8 cellular contexts compared by ENCODE assay signal in genomic region chr3:127373701-127374625, GRCh38.
DNase-seq lines count a peak whose midpoint lies in the region; TF ChIP-seq lines count a peak whose summit lies in the region.

No MANE protein-coding gene starts in this region.

- H3K27ac ChIP-seq in H9 (ENCODE audit: insufficient read length, low read depth, low read length) = no peak overlapping the region
- H3K27ac ChIP-seq in mesendoderm (ENCODE audit: low read depth, low read length) = no peak overlapping the region
- no peak overlapping the region for H3K27ac ChIP-seq in esophagus squamous epithelium

- H3K4me1 ChIP-seq in H9 (ENCODE audit: insufficient read depth, low read length) = no peaks in the 10 kb centered on the region
- no peaks in the 10 kb centered on the region for H3K4me1 ChIP-seq in mesendoderm (ENCODE audit: control insufficient read depth, low read depth, low read length)
- no peaks in the 10 kb centered on the region for H3K4me1 ChIP-seq in esophagus squamous epithelium

- H3K36me3 ChIP-seq in mesendoderm (ENCODE audit: control insufficient read depth, insufficient read depth, low read length) (no peaks in the 10 kb centered on the region), esophagus squamous epithelium (no peaks in the 10 kb centered on the region)

- H2BK120ac ChIP-seq in H9 (ENCODE audit: low read depth, low read length, poor library complexity, severe bottlenecking) (no peak overlapping the region), mesendoderm (ENCODE audit: low read depth, low read length) (no peak overlapping the region)

- H3K4me3 ChIP-seq in mesendoderm (ENCODE audit: low read length) = no peak overlapping the region
- H3K4me3 ChIP-seq in esophagus squamous epithelium = no peak overlapping the region

- H3K9me3 ChIP-seq in H9 (ENCODE audit: control insufficient read depth, low read depth, low read length) = no peaks in the 10 kb centered on the region
- H3K9me3 ChIP-seq in esophagus squamous epithelium = no peaks in the 10 kb centered on the region

- H3K4me2 ChIP-seq in H9 (ENCODE audit: insufficient read depth, insufficient read length, low read length) (no peak overlapping the region), mesendoderm (ENCODE audit: low read length) (no peak overlapping the region)

- H2BK15ac ChIP-seq in H9 (ENCODE audit: low read depth, low read length) (no peak overlapping the region), mesendoderm (replicated peaks; ENCODE audit: low read depth) (no peak overlapping the region)

- H3T11ph ChIP-seq in H9 (ENCODE audit: low read length) = no peak overlapping the region

- no peaks in the 10 kb centered on the region for H4K20me1 ChIP-seq in H9 (ENCODE audit: control insufficient read depth, insufficient read depth, insufficient read length)

- DNase-seq in DMS 273 treated with DMSO at 0.1 percent for 48 hours (lab: John Stamatoyannopoulos, UW) (peak; percentile 5), H9 (peak; percentile 72), mesendoderm (peak; percentile 48), DMS153 treated with DMSO at 0.1 percent for 48 hours (lab: John Stamatoyannopoulos, UW; ENCODE audit: unreplicated experiment) (no peak), A172 (ENCODE audit: low spot score) (no peak), NCI-H2107 (lab: John Stamatoyannopoulos, UW) (no peak), esophagus squamous epithelium (lab: John Stamatoyannopoulos, UW) (no peak)
- peak; percentile 31 to 37 for DNase-seq in activated CD4-positive, alpha-beta T cell treated with anti-CD3 and anti-CD28 coated beads, Interleukin-2, amount 50 U/mL, for 48 hours

- H3K4ac ChIP-seq in H9 (ENCODE audit: low read depth, low read length) = no peak overlapping the region
- no peak overlapping the region for H3K4ac ChIP-seq in mesendoderm (ENCODE audit: low read depth, low read length)

- no peak overlapping the region for H2BK12ac ChIP-seq in H9 (ENCODE audit: insufficient read length, low read depth, low read length)

- H4K91ac ChIP-seq in H9 (ENCODE audit: insufficient read length, low read depth, low read length) = no peak overlapping the region

- H4K8ac ChIP-seq in H9 (replicated peaks; ENCODE audit: insufficient read length, low read depth, low read length) = no peak overlapping the region
- H4K8ac ChIP-seq in mesendoderm (ENCODE audit: low read depth, low read length) = no peak overlapping the region

- H3K79me2 ChIP-seq in H9 (ENCODE audit: insufficient read depth, low read length) (no peaks in the 10 kb centered on the region), mesendoderm (ENCODE audit: control insufficient read depth, insufficient read depth, low read length) (no peaks in the 10 kb centered on the region)

- H3K79me1 ChIP-seq in H9 (ENCODE audit: insufficient read depth, low read depth, low read length, poor library complexity, severe bottlenecking) = no peaks in the 10 kb centered on the region
- no peaks in the 10 kb centered on the region for H3K79me1 ChIP-seq in mesendoderm (ENCODE audit: low read length)

- H2BK20ac ChIP-seq in H9 (ENCODE audit: low read depth, low read length, poor library complexity, severe bottlenecking) = no peak overlapping the region

- no peak overlapping the region for H3K4me3 Mint-ChIP-seq in H9

- intact Hi-C loops in esophagus squamous epithelium (cut with DNase I) = no loop called here

- no peaks in the 10 kb centered on the region for H3K36me3 Mint-ChIP-seq in H9 (ENCODE audit: insufficient read depth in 1 of 3, low read depth in 3 of 3)

- no peak overlapping the region for H3K14ac ChIP-seq in H9 (ENCODE audit: insufficient read depth, low read length)

- peaks cover 4 to 17% of the 10 kb centered on the region in 2 experiments for H3K4me1 Mint-ChIP-seq in H9

- no peak overlapping the region for H2AK5ac ChIP-seq in H9 (ENCODE audit: insufficient read length, low read length)
- no peak overlapping the region for H2AK5ac ChIP-seq in mesendoderm (ENCODE audit: low read length)

- H3K27me3 Mint-ChIP-seq in H9 (ENCODE audit: low read depth) = peaks cover 7% of the 10 kb centered on the region

- H3K23ac ChIP-seq in H9 (ENCODE audit: insufficient read length, low read depth, low read length) = no peak overlapping the region
- no peak overlapping the region for H3K23ac ChIP-seq in mesendoderm (ENCODE audit: low read length)

- H4K5ac ChIP-seq in H9 (ENCODE audit: insufficient read length, low read depth, low read length) = no peak overlapping the region
- no peak overlapping the region for H4K5ac ChIP-seq in mesendoderm (ENCODE audit: low read length)

- no CpG with 5 or more reads among the region's 13 CpGs for WGBS in H9 (ENCODE audit: extremely low coverage, insufficient read length, low lambda C conversion rate)
- no CpG with 5 or more reads among the region's 13 CpGs for WGBS in mesendoderm (ENCODE audit: extremely low coverage, insufficient coverage, low lambda C conversion rate)
- WGBS in esophagus squamous epithelium, 2 donors = 36 to 42% methylated on average over 8 to 9 of the region's 13 CpGs

- peak; percentile 87 for TF ChIP-seq CTCF in H9 (conservative IDR thresholded peaks at IDR 0.05)
- peak in 1 of 6 experiments; percentile 35 for TF ChIP-seq CTCF in esophagus squamous epithelium (IDR thresholded peaks at IDR 0.05)

- no peak overlapping the region for H3K9ac ChIP-seq in H9 (ENCODE audit: extremely low read depth, insufficient read length, low read length)
- no peak overlapping the region for H3K9ac ChIP-seq in mesendoderm (ENCODE audit: low read length)

- H2AFZ ChIP-seq in H9 (ENCODE audit: low read length) = no peak overlapping the region

- H2BK5ac ChIP-seq in H9 (ENCODE audit: insufficient read length, low read length) = no peak overlapping the region
- no peak overlapping the region for H2BK5ac ChIP-seq in mesendoderm (ENCODE audit: low read length)

- H3K27ac Mint-ChIP-seq in H9 = no peak overlapping the region

- no peak for TF ChIP-seq POLR2A in esophagus squamous epithelium (IDR thresholded peaks at IDR 0.05)

- no peaks in the 10 kb centered on the region for H3K27me3 ChIP-seq in H9 (ENCODE audit: insufficient read depth, low read length)
- no peaks in the 10 kb centered on the region for H3K27me3 ChIP-seq in mesendoderm (ENCODE audit: insufficient read depth, low read length, poor library complexity)
- peaks cover 0 to 46% (median 0%) of the 10 kb centered on the region in 4 donors for H3K27me3 ChIP-seq in esophagus squamous epithelium

- no peak overlapping the region for H3K56ac ChIP-seq in H9 (ENCODE audit: insufficient read length, low read depth, low read length)
- no peak overlapping the region for H3K56ac ChIP-seq in mesendoderm (ENCODE audit: low read length)

- H3K18ac ChIP-seq in H9 (ENCODE audit: insufficient read length, low read depth, low read length) = no peak overlapping the region
- H3K18ac ChIP-seq in mesendoderm (ENCODE audit: low read length) = no peak overlapping the region

- H3K9me3 Mint-ChIP-seq in H9 = no peaks in the 10 kb centered on the region

- no peaks in the 10 kb centered on the region for H3K23me2 ChIP-seq in H9 (ENCODE audit: insufficient read length, low read depth, low read length, poor library complexity, severe bottlenecking)

Comparison
In these comparisons a context has a peak if more than half of its experiments do, and no peak if none do; other contexts are left out.
1. DNase-seq: peak in DMS 273 treated with DMSO at 0.1 percent for 48 hours (single experiment), H9 (single experiment), activated CD4-positive, alpha-beta T cell treated with anti-CD3 and anti-CD28 coated beads, Interleukin-2, amount 50 U/mL, for 48 hours (2 of 2) and mesendoderm (single experiment); none in DMS153 treated with DMSO at 0.1 percent for 48 hours (single experiment), A172 (single experiment), NCI-H2107 (single experiment) and esophagus squamous epithelium (single experiment).